Comparison of ENCODE assay signal across 1 cellular context in genomic region chr15:90035095-90035834, GRCh38.
A peak's percentile ranks its signal among the peaks of the same experiment; 100 is the strongest.
TF ChIP-seq lines count a peak whose summit lies in the region.

No MANE protein-coding gene starts in this region.

TF ChIP-seq in HepG2, 621 proteins besides CTCF, POLR2A, EP300 and RAD21 (continued from another document and continues in another):
- TF ChIP-seq ZNF646 (CRISPR knock-in tag; IDR thresholded peaks at IDR 0.05) (no peak; the same call in 1 of the 2 replicates), ZNF704 (CRISPR knock-in tag; IDR thresholded peaks at IDR 0.05; ENCODE audit: borderline replicate concordance) (no peak), IRF2 (CRISPR knock-in tag; IDR thresholded peaks at IDR 0.05) (no peak), ZBTB25 (CRISPR knock-in tag; IDR thresholded peaks at IDR 0.05) (no peak), KDM2A (CRISPR knock-in tag; IDR thresholded peaks at IDR 0.05; ENCODE audit: borderline replicate concordance, low read depth) (peak; percentile 72), ZNF3 (CRISPR knock-in tag; IDR thresholded peaks at IDR 0.05) (no peak), ATF3 (CRISPR knock-in tag; IDR thresholded peaks at IDR 0.05) (peak; percentile 78), HNRNPL (IDR thresholded peaks at IDR 0.05; ENCODE audit: low read depth, low read length) (no peak), MIER2 (CRISPR knock-in tag; IDR thresholded peaks at IDR 0.05) (no peak), ZZZ3 (CRISPR knock-in tag; IDR thresholded peaks at IDR 0.05; ENCODE audit: borderline replicate concordance) (no peak), KMT2B (CRISPR knock-in tag; IDR thresholded peaks at IDR 0.05) (no peak), TFDP1 (CRISPR knock-in tag; IDR thresholded peaks at IDR 0.05; ENCODE audit: borderline replicate concordance) (no peak; the same call in 1 of the 2 replicates), SNAPC2 (CRISPR knock-in tag; IDR thresholded peaks at IDR 0.05) (no peak), ZSCAN31 (CRISPR knock-in tag; IDR thresholded peaks at IDR 0.05; ENCODE audit: low read depth) (no peak), POGZ (CRISPR knock-in tag; IDR thresholded peaks at IDR 0.05) (peak; percentile 31; the same call in 1 of the 2 replicates), MXI1 (IDR thresholded peaks at IDR 0.05; ENCODE audit: borderline replicate concordance, low read depth, low read length) (0 out of 3 replicates have a peak, but pooled peaks have one; percentile 22), ZFP36 (IDR thresholded peaks at IDR 0.05; ENCODE audit: borderline replicate concordance, low read depth, low read length, partially characterized antibody) (no peak), ZBTB8A (CRISPR knock-in tag; IDR thresholded peaks at IDR 0.05; ENCODE audit: borderline replicate concordance, low read depth) (no peak), THYN1 (CRISPR knock-in tag; IDR thresholded peaks at IDR 0.05; ENCODE audit: borderline replicate concordance, low read depth) (no peak), EZH2 (conservative IDR thresholded peaks at IDR 0.05; ENCODE audit: low read depth, low read length) (no peak), MAFG (CRISPR knock-in tag; IDR thresholded peaks at IDR 0.05) (no peak; the same call in 1 of the 2 replicates), PBX2 (CRISPR knock-in tag; IDR thresholded peaks at IDR 0.05) (no peak), HMGXB4 (CRISPR knock-in tag; IDR thresholded peaks at IDR 0.05; ENCODE audit: borderline replicate concordance in 1 of 2, low read depth in 1 of 2) (no peak), ZNF609 (CRISPR knock-in tag; IDR thresholded peaks at IDR 0.05; ENCODE audit: borderline replicate concordance) (peak; percentile 48; the same call in 1 of the 2 replicates), STAT6 (CRISPR knock-in tag; IDR thresholded peaks at IDR 0.05; ENCODE audit: borderline replicate concordance) (no peak), KDM4B (CRISPR knock-in tag; IDR thresholded peaks at IDR 0.05) (no peak), CAMTA2 (CRISPR knock-in tag; IDR thresholded peaks at IDR 0.05; ENCODE audit: borderline replicate concordance) (no peak), KLF6 (CRISPR knock-in tag; IDR thresholded peaks at IDR 0.05) (no peak), ZFP37 (CRISPR knock-in tag; IDR thresholded peaks at IDR 0.05; ENCODE audit: borderline replicate concordance) (no peak), MTERF4 (CRISPR knock-in tag; IDR thresholded peaks at IDR 0.05) (no peak), SRY (CRISPR knock-in tag; IDR thresholded peaks at IDR 0.05) (no peak), XRCC5 (optimal IDR thresholded peaks at IDR 0.05; ENCODE audit: low read length) (no peak)
